In the genomic region with DNA sequence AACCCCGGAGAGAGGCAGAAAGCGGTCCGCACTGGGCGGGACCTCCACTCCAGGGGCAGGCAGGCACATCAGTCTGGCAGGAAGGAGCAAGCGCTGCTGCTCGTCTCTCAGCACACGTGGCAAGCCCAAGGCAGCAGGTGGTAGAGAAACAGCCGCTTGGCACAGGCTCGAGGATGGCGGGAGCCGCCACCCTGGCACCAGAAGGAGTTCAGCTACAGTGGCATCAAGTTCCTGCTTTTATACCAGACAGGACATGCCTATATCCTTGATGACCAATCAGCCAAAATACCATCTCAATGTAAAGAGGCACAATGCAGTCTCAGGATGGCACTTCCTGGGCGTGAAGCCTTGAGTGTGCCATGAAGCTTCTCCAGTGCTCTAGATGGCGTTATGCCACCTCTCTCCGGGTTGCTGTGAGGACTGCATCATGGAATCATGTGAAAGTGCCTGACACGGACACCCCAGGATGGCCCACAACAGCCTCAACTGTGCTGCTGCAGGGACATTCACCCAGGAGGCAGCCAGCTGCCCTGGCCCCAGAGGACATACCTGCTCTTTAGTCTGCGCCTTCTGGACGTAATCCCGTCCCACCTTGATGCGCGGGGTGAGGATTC, we compare ENCODE assay signal across 15 cellular contexts.
DNase-seq lines count a peak whose midpoint lies in the region; ATAC-seq and TF ChIP-seq lines count a peak whose summit lies in the region.
"Had no signal": no experiment of that assay in that cellular context is flagged by ENCODE, and none has a peak within 500 bp of the region (broad histone marks: within the 10 kb centered on the region; RNA-seq: fewer than 3 reads in every experiment).

No MANE protein-coding gene starts in this region.

- POLR2A ChIA-PET in naive thymus-derived CD4-positive, alpha-beta T cell (lab: Charles Lee), result interaction anchor here (0.6 to 1.3 kb wide), 5 partner anchors 10 to 140 kb away, joined by 3 to 5 read pairs (median 3); no protein-coding TSS in a partner anchor

- H3K4me1 Mint-ChIP-seq in natural killer cell, result peaks cover 0 to 4% of the 10 kb centered on the region in 2 donors
- H3K4me1 Mint-ChIP-seq in natural killer cell treated with Interleukin-12 subunit alpha and Interleukin-12 subunit beta and Interleukin-15 and Interleukin-18, amount 100 ng/mL, for 72 hours (ENCODE audit: low read depth in 2 of 2), result peaks cover 0 to 7% of the 10 kb centered on the region in 2 donors
- peaks cover 0 to 12% (median 3%) of the 10 kb centered on the region in 7 donors for H3K4me1 Mint-ChIP-seq in naive thymus-derived CD4-positive, alpha-beta T cell

- H3K36me3 ChIP-seq in mammary epithelial cell (ENCODE audit: insufficient read depth, low read length) (peaks cover 76% of the 10 kb centered on the region), aorta (ENCODE audit: control insufficient read depth in 1 of 2, insufficient read depth in 2 of 2, low read length in 1 of 2) (peaks cover 7 to 35% of the 10 kb centered on the region in 2 donors)
- H3K36me3 ChIP-seq in naive thymus-derived CD4-positive, alpha-beta T cell (ENCODE audit: control insufficient read depth in 2 of 3, insufficient read depth in 3 of 3, low read length in 3 of 3), result peaks cover 61 to 98% (median 75%) of the 10 kb centered on the region in 3 experiments

- no peak for DNase-seq in natural killer cell
- DNase-seq in natural killer cell treated with Interleukin-12 subunit alpha and Interleukin-12 subunit beta and Interleukin-15 and Interleukin-18, amount 100 ng/mL, for 72 hours (ENCODE audit: low spot score), result no peak
- DNase-seq in mammary epithelial cell, result peak; percentile 46
- DNase-seq in naive thymus-derived CD4-positive, alpha-beta T cell, result no peak
- DNase-seq in stimulated activated CD8-positive, alpha-beta memory T cell treated with anti-CD3 and anti-CD28 coated beads, Interleukin-4, amount 100 ng/mL, for 48 hours, result no peak
- DNase-seq in aorta, result no peak
- DNase-seq in germinal center (ENCODE audit: low spot score), result no peak
- no peak for DNase-seq in COLO668 (lab: John Stamatoyannopoulos, UW; ENCODE audit: unreplicated experiment)
- DNase-seq: activated CD8-positive, alpha-beta memory T cell treated with anti-CD3 and anti-CD28 coated beads, Interleukin-2, amount 50 U/mL, for 48 hours; KBM-7; kidney; Peyer's patch; stimulated activated CD4-positive, alpha-beta T cell treated with anti-CD3 and anti-CD28 coated beads, Interleukin-4, amount 100 ng/mL, for 4 hours had no signal

- WGBS in mammary epithelial cell (ENCODE audit: low coverage, missing lambda C conversion rate), result 68% methylated on average over 18 of the region's 20 CpGs
- 65% methylated on average over 20 of the region's 20 CpGs for WGBS in aorta, 2 donors

- peaks cover 6% of the 10 kb centered on the region for H3K36me3 Mint-ChIP-seq in natural killer cell
- H3K36me3 Mint-ChIP-seq in natural killer cell treated with Interleukin-12 subunit alpha and Interleukin-12 subunit beta and Interleukin-15 and Interleukin-18, amount 100 ng/mL, for 72 hours, result peaks cover 16% of the 10 kb centered on the region
- peaks cover 13 to 54% (median 23%) of the 10 kb centered on the region in 5 donors for H3K36me3 Mint-ChIP-seq in naive thymus-derived CD4-positive, alpha-beta T cell

- H3K4me2 ChIP-seq in mammary epithelial cell (ENCODE audit: insufficient read depth, low read depth, low read length), result no peak overlapping the region

- CTCF ChIA-PET in mammary epithelial cell (lab: Charles Lee; ENCODE audit: low non-redundant PET), result no interaction called here
- CTCF ChIA-PET in naive thymus-derived CD4-positive, alpha-beta T cell (lab: Charles Lee), result interaction anchor here (0.6 to 1.5 kb wide), 3 partner anchors 7 to 62 kb away, joined by 3 to 7 read pairs (median 3); no protein-coding TSS in a partner anchor

- H2AFZ ChIP-seq in mammary epithelial cell (ENCODE audit: low read depth, low read length), result no peak overlapping the region

- H3K9me3 ChIP-seq in mammary epithelial cell (replicated peaks; ENCODE audit: insufficient read depth, low read length) (no peaks in the 10 kb centered on the region), aorta (ENCODE audit: control insufficient read depth, low read length) (no peaks in the 10 kb centered on the region)
- H3K9me3 ChIP-seq in naive thymus-derived CD4-positive, alpha-beta T cell (ENCODE audit: control insufficient read depth in 2 of 3, low read length in 3 of 3), result no peaks in the 10 kb centered on the region
- H3K9me3 ChIP-seq: Peyer's patch, tibial nerve had no signal

- H3K79me2 ChIP-seq in mammary epithelial cell (ENCODE audit: insufficient read depth, low read length), result peaks cover 91% of the 10 kb centered on the region

- H3K4me1 ChIP-seq in mammary epithelial cell (ENCODE audit: insufficient read depth, low read length) (peaks cover 12% of the 10 kb centered on the region), aorta (ENCODE audit: control insufficient read depth in 1 of 2, insufficient read depth in 2 of 2, low read length in 2 of 2) (no peaks in the 10 kb centered on the region)
- H3K4me1 ChIP-seq in naive thymus-derived CD4-positive, alpha-beta T cell (ENCODE audit: control insufficient read depth in 2 of 2, insufficient read depth in 2 of 2, low read length in 2 of 2), result no peaks in the 10 kb centered on the region
- H3K4me1 ChIP-seq: Peyer's patch had no signal

- H3K27me3 Mint-ChIP-seq in natural killer cell (ENCODE audit: low read depth in 2 of 2), result no peaks in the 10 kb centered on the region
- no peaks in the 10 kb centered on the region for H3K27me3 Mint-ChIP-seq in natural killer cell treated with Interleukin-12 subunit alpha and Interleukin-12 subunit beta and Interleukin-15 and Interleukin-18, amount 100 ng/mL, for 72 hours
- H3K27me3 Mint-ChIP-seq in naive thymus-derived CD4-positive, alpha-beta T cell, result no peaks in the 10 kb centered on the region

- dilution Hi-C loops in mammary epithelial cell (cut with HindIII; ENCODE audit: low sequenced_read_pairs), result no loop called here

- H3K4me3 ChIP-seq in mammary epithelial cell (replicated peaks in 1 of 3; ENCODE audit: insufficient read depth in 1 of 3, low read depth in 2 of 3, low read length in 3 of 3), result no peak overlapping the region
- H3K4me3 ChIP-seq in naive thymus-derived CD4-positive, alpha-beta T cell (ENCODE audit: low read length), result no peak overlapping the region
- no peak overlapping the region for H3K4me3 ChIP-seq in aorta (ENCODE audit: low read length in 2 of 2)
- H3K4me3 ChIP-seq: cardiac muscle cell, Peyer's patch, tibial nerve had no signal

- in situ Hi-C loops in mammary epithelial cell (cut with MboI; ENCODE audit: low sequenced_read_pairs in 2 of 2), result no loop called here

- H4K20me1 ChIP-seq in mammary epithelial cell (ENCODE audit: insufficient read depth, low read length), result no peaks in the 10 kb centered on the region

- no peaks in the 10 kb centered on the region for H3K9me3 Mint-ChIP-seq in natural killer cell
- H3K9me3 Mint-ChIP-seq in natural killer cell treated with Interleukin-12 subunit alpha and Interleukin-12 subunit beta and Interleukin-15 and Interleukin-18, amount 100 ng/mL, for 72 hours, result no peaks in the 10 kb centered on the region
- H3K9me3 Mint-ChIP-seq in naive thymus-derived CD4-positive, alpha-beta T cell, result no peaks in the 10 kb centered on the region

- peak overlapping the region; percentile 34 to 36 for H3K27ac Mint-ChIP-seq in natural killer cell
- H3K27ac Mint-ChIP-seq in natural killer cell treated with Interleukin-12 subunit alpha and Interleukin-12 subunit beta and Interleukin-15 and Interleukin-18, amount 100 ng/mL, for 72 hours, result peak overlapping the region in 1 of 2 donors; percentile 23
- peak overlapping the region in 7 of 9 donors; percentile 5 to 81 (median 60) for H3K27ac Mint-ChIP-seq in naive thymus-derived CD4-positive, alpha-beta T cell

- ATAC-seq in natural killer cell (no peak), aorta (ENCODE audit: low FRiP score) (no peak)
- ATAC-seq in natural killer cell treated with Interleukin-12 subunit alpha and Interleukin-12 subunit beta and Interleukin-15 and Interleukin-18, amount 100 ng/mL, for 72 hours, result no peak
- ATAC-seq in naive thymus-derived CD4-positive, alpha-beta T cell, result no peak

- no peak overlapping the region for H3K4me3 Mint-ChIP-seq in natural killer cell
- H3K4me3 Mint-ChIP-seq in natural killer cell treated with Interleukin-12 subunit alpha and Interleukin-12 subunit beta and Interleukin-15 and Interleukin-18, amount 100 ng/mL, for 72 hours, result no peak overlapping the region
- H3K4me3 Mint-ChIP-seq in naive thymus-derived CD4-positive, alpha-beta T cell, result no peak overlapping the region

- no TSS peak for BruUV-seq in mammary epithelial cell (replicated peaks; lab: Mats Ljungman, UMichigan)

- H3K27ac ChIP-seq in mammary epithelial cell (ENCODE audit: insufficient read depth, low read depth, low read length), result peak overlapping the region; percentile 15
- no peak overlapping the region for H3K27ac ChIP-seq in naive thymus-derived CD4-positive, alpha-beta T cell (ENCODE audit: low read depth, low read length)
- H3K27ac ChIP-seq in aorta (ENCODE audit: low read depth in 1 of 2, low read length in 2 of 2), result peak overlapping the region in 1 of 2 donors; percentile 49
- H3K27ac ChIP-seq: cardiac muscle cell had no signal

- H3K27me3 ChIP-seq in mammary epithelial cell (ENCODE audit: insufficient read depth, low read length), result no peaks in the 10 kb centered on the region
- no peaks in the 10 kb centered on the region for H3K27me3 ChIP-seq in naive thymus-derived CD4-positive, alpha-beta T cell (ENCODE audit: control insufficient read depth in 2 of 2, insufficient read depth in 2 of 2, low read length in 2 of 2)
- no peaks in the 10 kb centered on the region for H3K27me3 ChIP-seq in aorta (ENCODE audit: control insufficient read depth in 1 of 2, insufficient read depth in 2 of 2, low read length in 1 of 2)
- H3K27me3 ChIP-seq: cardiac muscle cell, Peyer's patch, tibial nerve had no signal

- peak overlapping the region; percentile 10 for H3K9ac ChIP-seq in mammary epithelial cell (ENCODE audit: insufficient read depth, low read length)

- TF ChIP-seq CTCF in natural killer cell (IDR thresholded peaks at IDR 0.05), result no peak
- no peak for TF ChIP-seq CTCF in mammary epithelial cell (conservative IDR thresholded peaks at IDR 0.05 in 1 of 2, IDR thresholded peaks at IDR 0.05 in 1 of 2; ENCODE audit: extremely low read depth in 1 of 2, insufficient read depth in 1 of 2, low read depth in 1 of 2, low read length in 2 of 2)

- intact Hi-C loops in natural killer cell (cut with micrococcal nuclease), result no loop called here
- intact Hi-C loops in mammary epithelial cell (cut with micrococcal nuclease), result loop anchor here (1.0 kb wide), 2 partner anchors 14 to 153 kb away; no protein-coding TSS in a partner anchor
- intact Hi-C loops in naive thymus-derived CD4-positive, alpha-beta T cell (cut with micrococcal nuclease), result no loop called here
- intact Hi-C loops in aorta (cut with DNase I), result no loop called here
